In the genomic region with DNA sequence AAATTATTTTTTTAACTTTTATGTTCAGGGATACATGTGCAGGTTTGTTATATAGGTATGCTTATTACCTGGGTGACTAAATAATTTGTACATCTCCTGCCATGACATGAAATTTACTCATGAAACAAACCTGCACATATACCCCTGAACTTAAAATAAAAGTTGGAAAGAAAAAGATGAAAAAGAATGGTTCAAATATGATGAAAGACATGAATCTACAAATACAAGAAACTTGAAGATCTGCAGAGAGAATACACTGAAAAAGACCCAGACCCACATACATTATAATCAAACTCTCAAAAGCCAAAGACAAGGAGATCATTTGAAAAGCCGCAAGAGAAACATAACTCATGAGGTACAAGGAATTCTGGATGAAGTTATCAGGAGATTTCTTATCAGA, we compare ENCODE assay signal across 8 cellular contexts.
"Had no signal": no experiment of that assay in that cellular context is flagged by ENCODE, and none has a peak within 500 bp of the region (broad histone marks: within the 10 kb centered on the region; RNA-seq: fewer than 3 reads in every experiment).

No MANE protein-coding gene starts in this region.

- H3K4me3 Mint-ChIP-seq: IgD-negative memory B cell had no signal

- H3K9ac ChIP-seq: KMS-11 had no signal

- DNase-seq: IMR-90, KBM-7, KG1 had no signal

- H3K27ac Mint-ChIP-seq: IgD-negative memory B cell had no signal

- ATAC-seq: K562 had no signal

- H3K4me2 ChIP-seq: KMS-11 had no signal

- H3K4me3 ChIP-seq: K562 had no signal

- FAIRE-seq: HTR-8/SVneo, K562 had no signal

- H3K27ac ChIP-seq: HL-60, KMS-11 had no signal

- H3K4me1 Mint-ChIP-seq: IgD-negative memory B cell had no signal
